Comparison of ENCODE assay signal across 8 cellular contexts in the genomic region with DNA sequence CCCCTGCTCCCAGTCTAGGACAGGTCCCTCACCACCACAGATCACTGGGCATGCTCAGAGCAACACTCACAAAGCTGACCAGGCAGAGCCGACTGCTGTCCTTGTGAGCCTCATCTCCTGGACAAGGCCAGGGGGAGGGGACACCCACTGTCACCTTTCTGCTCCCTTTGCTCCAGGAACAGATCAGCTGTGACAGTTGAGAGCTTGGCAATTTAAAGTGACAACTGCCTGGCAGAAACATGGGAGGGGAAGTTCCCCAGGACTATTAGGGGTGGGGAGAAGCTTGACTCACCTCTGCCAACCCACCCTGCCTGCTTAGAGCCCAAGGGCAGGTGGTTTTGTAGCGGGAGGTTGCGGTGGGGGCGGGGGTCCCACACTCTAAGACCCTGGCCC.
DNase-seq lines count a peak whose midpoint lies in the region; ATAC-seq, FAIRE-seq and TF ChIP-seq lines count a peak whose summit lies in the region.
"Had no signal": no experiment of that assay in that cellular context is flagged by ENCODE, and none has a peak within 500 bp of the region (broad histone marks: within the 10 kb centered on the region; RNA-seq: fewer than 3 reads in every experiment).

No MANE protein-coding gene starts in this region.

- H3K27me3 Mint-ChIP-seq in activated T-helper 1 cell treated with anti-CD3 and anti-CD28 coated beads, Interleukin-12 subunit alpha, Interleukin-12 subunit beta, Interleukin-2, Interleukin-4 antibody, amounts not matched to agents 30 ng/mL and 10 ng/mL and 1 ng/mL, durations not matched to agents 14 hours and 24 hours and 36 hours (ENCODE audit: insufficient read depth): peaks cover 2% of the 10 kb centered on the region

- peak overlapping the region; percentile 52 for H3K9ac ChIP-seq in IMR-90 (ENCODE audit: low read depth, low read length)
- H3K9ac ChIP-seq in iPS-15b (ENCODE audit: low read depth, low read length): no peak overlapping the region
- no peak overlapping the region for H3K9ac ChIP-seq in MM.1S (ENCODE audit: low read length)

- H4K5ac ChIP-seq in IMR-90 (ENCODE audit: low read depth, low read length): no peak overlapping the region

- peak overlapping the region; percentile 25; the same call in 1 of the 2 replicates for H3K23ac ChIP-seq in IMR-90 (ENCODE audit: low read depth, low read length)

- H2AK5ac ChIP-seq in IMR-90 (ENCODE audit: low read depth, low read length): peak overlapping the region; percentile 87

- CTCF ChIA-PET in IMR-90 (lab: Yijun Ruan, JAX): interaction anchor here (0.6 to 3.0 kb wide), 2 partner anchors 8 to 1498 kb away, joined by 3 to 11 read pairs; no protein-coding TSS in a partner anchor

- H2BK15ac ChIP-seq in IMR-90 (ENCODE audit: low read depth, low read length): peak overlapping the region; percentile 43; the same call in 1 of the 3 replicates

- FAIRE-seq in GM12892 (lab: Jason Lieb, UNC) (no peak), urothelium cell line (lab: Jason Lieb, UNC) (no peak)

- H3K4me2 ChIP-seq in IMR-90 (ENCODE audit: low read depth, low read length): peak overlapping the region; percentile 83
- H3K4me2 ChIP-seq in MM.1S (ENCODE audit: low read depth, low read length): no peak overlapping the region

- in situ Hi-C loops in IMR-90 (cut with MboI; ENCODE audit: low sequenced_read_pairs) (no loop called here), gastrocnemius medialis (cut with MboI; ENCODE audit: low sequenced_read_pairs in 4 of 4) (loop anchor here in 3 of 4 donors (25.0 kb wide), 1 partner anchor 105 kb away; no protein-coding TSS in a partner anchor)

- H3K4me1 Mint-ChIP-seq in activated T-helper 1 cell treated with anti-CD3 and anti-CD28 coated beads, Interleukin-12 subunit alpha, Interleukin-12 subunit beta, Interleukin-2, Interleukin-4 antibody, amounts not matched to agents 30 ng/mL and 10 ng/mL and 1 ng/mL, durations not matched to agents 14 hours and 24 hours and 36 hours (ENCODE audit: low read depth): peaks cover 20% of the 10 kb centered on the region

- peak overlapping the region; percentile 25; the same call in 1 of the 2 replicates for H2BK20ac ChIP-seq in IMR-90 (ENCODE audit: low read depth, low read length)

- peak overlapping the region; percentile 85 for H2AK9ac ChIP-seq in IMR-90 (replicated peaks; ENCODE audit: low read depth, low read length, poor library complexity)

- H3K79me2 ChIP-seq in MM.1S (ENCODE audit: low read length): peaks cover 91% of the 10 kb centered on the region

- dilution Hi-C loops in IMR-90 (cut with HindIII; ENCODE audit: low sequenced_read_pairs, unreplicated experiment): no loop called here

- H3K9me3 Mint-ChIP-seq in activated T-helper 1 cell treated with anti-CD3 and anti-CD28 coated beads, Interleukin-12 subunit alpha, Interleukin-12 subunit beta, Interleukin-2, Interleukin-4 antibody, amounts not matched to agents 30 ng/mL and 10 ng/mL and 1 ng/mL, durations not matched to agents 14 hours and 24 hours and 36 hours: no peaks in the 10 kb centered on the region

- H3K4me3 ChIP-seq in IMR-90 (ENCODE audit: insufficient read depth, low read depth, low read length) (peak overlapping the region; percentile 63; the same call in 1 of the 2 replicates), iPS-15b (ENCODE audit: low read depth, low read length) (peak overlapping the region; percentile 75), gastrocnemius medialis (peak overlapping the region; percentile 75 to 96 (median 77)), MM.1S (ENCODE audit: low read length) (no peak overlapping the region)

- H2BK120ac ChIP-seq in IMR-90 (ENCODE audit: low read depth, low read length): peak overlapping the region; percentile 62

- POLR2A ChIA-PET in IMR-90 (lab: Charles Lee; ENCODE audit: unreplicated experiment): no interaction called here

- no peak overlapping the region for H3K14ac ChIP-seq in IMR-90 (replicated peaks; ENCODE audit: low read depth, low read length)

- no peaks in the 10 kb centered on the region for H3K9me2 ChIP-seq in MM.1S (replicated peaks; ENCODE audit: insufficient read depth, low read length)

- 0 out of 4 replicates have a peak overlapping the region, but pooled peaks of 1 of the 2 experiments have one; percentile 13 for H4K8ac ChIP-seq in IMR-90 (ENCODE audit: low read depth in 2 of 2, low read length in 2 of 2)

- peak overlapping the region; percentile 60 for H3K4me3 Mint-ChIP-seq in activated T-helper 1 cell treated with anti-CD3 and anti-CD28 coated beads, Interleukin-12 subunit alpha, Interleukin-12 subunit beta, Interleukin-2, Interleukin-4 antibody, amounts not matched to agents 30 ng/mL and 10 ng/mL and 1 ng/mL, durations not matched to agents 14 hours and 24 hours and 36 hours

- H3K36me3 ChIP-seq in IMR-90 (ENCODE audit: control insufficient read depth, insufficient read depth, low read length): no peaks in the 10 kb centered on the region
- H3K36me3 ChIP-seq in iPS-15b (ENCODE audit: control insufficient read depth, insufficient read depth, low read length): no peaks in the 10 kb centered on the region
- no peaks in the 10 kb centered on the region for H3K36me3 ChIP-seq in gastrocnemius medialis
- no peaks in the 10 kb centered on the region for H3K36me3 ChIP-seq in MM.1S (replicated peaks; ENCODE audit: insufficient read depth, low read length)

- H3K27me3 ChIP-seq in IMR-90 (ENCODE audit: control insufficient read depth, insufficient read depth, low read length) (no peaks in the 10 kb centered on the region), iPS-15b (ENCODE audit: control insufficient read depth, insufficient read depth, low read length) (peaks cover 10% of the 10 kb centered on the region), gastrocnemius medialis (no peaks in the 10 kb centered on the region), MM.1S (replicated peaks; ENCODE audit: insufficient read depth, low read length) (no peaks in the 10 kb centered on the region)

- peak overlapping the region; percentile 82 for H2AFZ ChIP-seq in IMR-90 (replicated peaks; ENCODE audit: low read length, poor library complexity)
- H2AFZ ChIP-seq in MM.1S (ENCODE audit: low read length): no peak overlapping the region

- peaks cover 26% of the 10 kb centered on the region for H3F3A ChIP-seq in MM.1S (ENCODE audit: insufficient read depth, low read length)

- peaks cover 15% of the 10 kb centered on the region for H3K36me3 Mint-ChIP-seq in activated T-helper 1 cell treated with anti-CD3 and anti-CD28 coated beads, Interleukin-12 subunit alpha, Interleukin-12 subunit beta, Interleukin-2, Interleukin-4 antibody, amounts not matched to agents 30 ng/mL and 10 ng/mL and 1 ng/mL, durations not matched to agents 14 hours and 24 hours and 36 hours (ENCODE audit: low read depth)

- no peak for ATAC-seq in IMR-90 (ENCODE audit: low read depth)
- ATAC-seq in gastrocnemius medialis: peak; percentile 11 to 25

- intact Hi-C loops in IMR-90 (cut with micrococcal nuclease): no loop called here
- intact Hi-C loops in activated T-helper 1 cell treated with anti-CD3 and anti-CD28 coated beads, Interleukin-12 subunit alpha, Interleukin-12 subunit beta, Interleukin-2, Interleukin-4 antibody, amounts not matched to agents 30 ng/mL and 10 ng/mL and 1 ng/mL, durations not matched to agents 14 hours and 24 hours and 36 hours (cut with micrococcal nuclease): no loop called here
- intact Hi-C loops in gastrocnemius medialis (cut with DNase I; ENCODE audit: low total_unique reads): no loop called here

- peaks cover 18% of the 10 kb centered on the region; the same call in 1 of the 2 replicates for H3K9me1 ChIP-seq in IMR-90 (ENCODE audit: insufficient read depth, low read length)

- no peak for TF ChIP-seq RAD21 in IMR-90 (IDR thresholded peaks at IDR 0.05; ENCODE audit: low read length)

- DNase-seq in IMR-90 (no peak), gastrocnemius medialis (peak in 1 of 2 donors; percentile 64), MM.1S (no peak), GM12892 (ENCODE audit: insufficient read length) (no peak), urothelium cell line (ENCODE audit: low spot score) (no peak)
- DNase-seq in activated T-helper 1 cell treated with anti-CD3 and anti-CD28 coated beads, Interleukin-12 subunit alpha, Interleukin-12 subunit beta, Interleukin-2, Interleukin-4 antibody, amounts not matched to agents 30 ng/mL and 10 ng/mL and 1 ng/mL, durations not matched to agents 14 hours and 24 hours and 36 hours (ENCODE audit: low spot score): no peak
- DNase-seq: NCI-H2029 had no signal

- peak overlapping the region; percentile 71; the same call in 1 of the 2 replicates for H4K91ac ChIP-seq in IMR-90 (ENCODE audit: insufficient read depth, low read depth, low read length)

- H3K27ac Mint-ChIP-seq in activated T-helper 1 cell treated with anti-CD3 and anti-CD28 coated beads, Interleukin-12 subunit alpha, Interleukin-12 subunit beta, Interleukin-2, Interleukin-4 antibody, amounts not matched to agents 30 ng/mL and 10 ng/mL and 1 ng/mL, durations not matched to agents 14 hours and 24 hours and 36 hours: no peak overlapping the region

- TF ChIP-seq POLR2A in IMR-90 (IDR thresholded peaks at IDR 0.05; ENCODE audit: low read depth, low read length) (no peak), gastrocnemius medialis (IDR thresholded peaks at IDR 0.05) (peak in 1 of 2 donors; percentile 13), GM12892 (IDR thresholded peaks at IDR 0.05; ENCODE audit: low read depth, low read length) (no peak)

- peak overlapping the region; percentile 62; the same call in 1 of the 2 replicates for H3K4ac ChIP-seq in IMR-90 (ENCODE audit: low read depth, low read length)

- H3K4me1 ChIP-seq in IMR-90 (ENCODE audit: control insufficient read depth, insufficient read depth, low read length) (peaks cover 37% of the 10 kb centered on the region), iPS-15b (ENCODE audit: control insufficient read depth, insufficient read depth, low read length) (peaks cover 5% of the 10 kb centered on the region), gastrocnemius medialis (peaks cover 24 to 29% of the 10 kb centered on the region in 2 donors), MM.1S (ENCODE audit: low read length) (peaks cover 24% of the 10 kb centered on the region)

- TF ChIP-seq CTCF in IMR-90 (conservative IDR thresholded peaks at IDR 0.05; ENCODE audit: low read depth, low read length): no peak
- TF ChIP-seq CTCF in gastrocnemius medialis (IDR thresholded peaks at IDR 0.05 in 4 of 5, conservative IDR thresholded peaks at IDR 0.05 in 1 of 5): no peak
- no peak for TF ChIP-seq CTCF in MM.1S (IDR thresholded peaks at IDR 0.05; ENCODE audit: low read length)

- H3K56ac ChIP-seq in IMR-90 (ENCODE audit: extremely low read depth, insufficient read depth, low read length): no peak overlapping the region

- H4K20me1 ChIP-seq in IMR-90 (ENCODE audit: insufficient read depth, low read length) (no peaks in the 10 kb centered on the region; the same call in 1 of the 2 replicates), MM.1S (ENCODE audit: insufficient read depth, low read length) (peaks cover 6% of the 10 kb centered on the region; the same call in 1 of the 2 replicates)

- no peak overlapping the region for H2BK5ac ChIP-seq in IMR-90 (ENCODE audit: low read depth, low read length, poor library complexity, severe bottlenecking)

- no CpG with 5 or more reads among the region's 4 CpGs for WGBS in IMR-90 (ENCODE audit: extremely low coverage in 2 of 2, insufficient read length in 1 of 2), 2 experiments

- no peak overlapping the region for H3K18ac ChIP-seq in IMR-90 (ENCODE audit: low read depth, low read length)

- no peaks in the 10 kb centered on the region for H3K9me3 ChIP-seq in IMR-90 (ENCODE audit: control insufficient read depth, insufficient read depth, low read length)
- H3K9me3 ChIP-seq in iPS-15b (ENCODE audit: control insufficient read depth, insufficient read depth, low read length): no peaks in the 10 kb centered on the region
- H3K9me3 ChIP-seq in gastrocnemius medialis: no peaks in the 10 kb centered on the region
- H3K9me3 ChIP-seq in MM.1S (replicated peaks; ENCODE audit: insufficient read depth, low read length): no peaks in the 10 kb centered on the region

- H3K27ac ChIP-seq in IMR-90 (ENCODE audit: insufficient read depth, low read length): no peak overlapping the region
- peak overlapping the region; percentile 85 to 92 (median 86) for H3K27ac ChIP-seq in gastrocnemius medialis
- no peak overlapping the region for H3K27ac ChIP-seq in MM.1S (ENCODE audit: low read length)

- peaks cover 2 to 30% of the 10 kb centered on the region in 2 experiments; a peak in 2 of 4 replicates for H3K79me1 ChIP-seq in IMR-90 (ENCODE audit: low read depth in 1 of 2, low read length in 2 of 2)

- no TSS peak for BruUV-seq in IMR-90 (replicated peaks; lab: Mats Ljungman, UMichigan)

Comparison
In these comparisons a context has a peak if more than half of its experiments do, and no peak if none do; other contexts are left out.
1. H3K27ac ChIP-seq: peak in gastrocnemius medialis (4 of 4); none in IMR-90 (single experiment) and MM.1S (single experiment).